ENCODE assay signal across 8 cellular contexts in genomic region chr4:173169428-173170209, GRCh38. TPM values are rescaled to one million over a fixed set of nuclear protein-coding genes. Genes with fewer than 3 reads are reported as not detected.
A peak's percentile ranks its signal among the peaks of the same experiment; 100 is the strongest.
DNase-seq lines count a peak whose midpoint lies in the region; ATAC-seq and TF ChIP-seq lines count a peak whose summit lies in the region.

No MANE protein-coding gene starts in this region.

- peak; percentile 49 for DNase-seq in 8988T
- DNase-seq in NCI-H2171 treated with DMSO at 0.1 percent for 48 hours (lab: John Stamatoyannopoulos, UW), result peak; percentile 55
- DNase-seq in activated CD4-positive, alpha-beta T cell treated with anti-CD3 and anti-CD28 coated beads, Interleukin-2, amount 50 U/mL, for 24 hours (ENCODE audit: low read depth in 1 of 2, low spot score in 1 of 2), result peak; percentile 40 to 42
- peak; percentile 78 for DNase-seq in ecto neural progenitor cell (ENCODE audit: low spot score)
- peak; percentile 82 for DNase-seq in lower lobe of right lung
- peak; percentile 20 to 58 (median 21) for DNase-seq in stimulated activated CD4-positive, alpha-beta T cell treated with anti-CD3 and anti-CD28 coated beads, TNF-alpha, amount 100 ng/mL, for 24 hours (ENCODE audit: low read depth in 3 of 3)

- intact Hi-C loops in lower lobe of right lung (cut with DNase I), result no loop called here

- peak; percentile 43 for ATAC-seq in GM18508 (IDR thresholded peaks at IDR 0.05; ENCODE audit: insufficient read depth, unreplicated experiment)
- peak; percentile 49 for ATAC-seq in HG02943 (IDR thresholded peaks at IDR 0.05; ENCODE audit: low read depth, unreplicated experiment)
- peak; percentile 77 to 84 for ATAC-seq in lower lobe of right lung

- H3K9me3 ChIP-seq in lower lobe of right lung, result no peaks in the 10 kb centered on the region

- peaks cover 35% of the 10 kb centered on the region for H3K4me1 ChIP-seq in lower lobe of right lung

- H3K36me3 ChIP-seq in lower lobe of right lung, result no peaks in the 10 kb centered on the region

- peak overlapping the region; percentile 84 for H3K4me3 ChIP-seq in lower lobe of right lung

- no peak for TF ChIP-seq CTCF in lower lobe of right lung (IDR thresholded peaks at IDR 0.05)

- peak overlapping the region; percentile 93 for H3K27ac ChIP-seq in lower lobe of right lung

- H3K27me3 ChIP-seq in lower lobe of right lung (ENCODE audit: low read depth), result no peaks in the 10 kb centered on the region

RNA-seq across cellular contexts. Expression of gene GALNT7, which starts 1.0 kb away (rescaled TPM):
- 22.0 TPM for total RNA-seq in lower lobe of right lung

Comparison
In these comparisons a context has a peak if more than half of its experiments do, and no peak if none do; other contexts are left out.
1. Peak in every context shown above with its lines: DNase-seq, ATAC-seq, H3K4me3 ChIP-seq and H3K27ac ChIP-seq.
2. DNase-seq: peak in every context shown above with its lines; median percentile 82 in lower lobe of right lung; 78 in ecto neural progenitor cell; 55 in NCI-H2171 treated with DMSO at 0.1 percent for 48 hours; 49 in 8988T; 41 in activated CD4-positive, alpha-beta T cell treated with anti-CD3 and anti-CD28 coated beads, Interleukin-2, amount 50 U/mL, for 24 hours; 21 in stimulated activated CD4-positive, alpha-beta T cell treated with anti-CD3 and anti-CD28 coated beads, TNF-alpha, amount 100 ng/mL, for 24 hours.